Comparison of ENCODE assay signal across 36 cellular contexts in genomic region chr12:109010259-109010658, GRCh38. TPM values are rescaled to one million over a fixed set of nuclear protein-coding genes. Genes with fewer than 3 reads are reported as not detected.
"Had no signal": no experiment of that assay in that cellular context is flagged by ENCODE, and none has a peak within 500 bp of the region (broad histone marks: within the 10 kb centered on the region; RNA-seq: fewer than 3 reads in every experiment).

No MANE protein-coding gene starts in this region.

- H3K4me1 ChIP-seq: esophagus squamous epithelium, gastroesophageal sphincter, heart right ventricle had no signal

- H3K27ac Mint-ChIP-seq: activated CD4-positive, alpha-beta memory T cell treated with anti-CD3 and anti-CD28 coated beads for 36 hours; activated CD4-positive, alpha-beta T cell treated with anti-CD3 and anti-CD28 coated beads for 36 hours; activated CD4-positive, alpha-beta T cell treated with anti-CD3 and anti-CD28 coated beads, Interleukin-2, amount 10 ng/mL, durations not matched to agents 24 days and 14 days; activated CD8-positive, alpha-beta T cell treated with anti-CD3 and anti-CD28 coated beads, Interleukin-2, amount 10 ng/mL, durations not matched to agents 7 days and 5 days; activated naive CD8-positive, alpha-beta T cell; activated T-cell treated with anti-CD3 and anti-CD28 coated beads, Interleukin-2, amount 50 U/mL, for 24 hours; activated T-cell treated with anti-CD3 and anti-CD28 coated beads, Interleukin-2, amount 50 U/mL, for 72 hours; effector memory CD8-positive, alpha-beta T cell; T-helper 17 cell; T-helper 2 cell treated with Interferon-gamma antibody and Interleukin-4, amounts not matched to agents 5 μg/mL and 100 μg/mL, for 36 hours had no signal

- H3K9me3 Mint-ChIP-seq: activated CD4-positive, alpha-beta memory T cell treated with anti-CD3 and anti-CD28 coated beads for 36 hours; activated CD4-positive, alpha-beta T cell treated with anti-CD3 and anti-CD28 coated beads, Interleukin-2, amount 10 ng/mL, durations not matched to agents 24 days and 14 days; activated T-cell treated with anti-CD3 and anti-CD28 coated beads, Interleukin-2, amount 50 U/mL, for 24 hours; activated T-cell treated with anti-CD3 and anti-CD28 coated beads, Interleukin-2, amount 50 U/mL, for 72 hours; effector memory CD8-positive, alpha-beta T cell; T-helper 2 cell treated with Interferon-gamma antibody and Interleukin-4, amounts not matched to agents 5 μg/mL and 100 μg/mL, for 36 hours had no signal

- H3K9me3 ChIP-seq: esophagus squamous epithelium, gastroesophageal sphincter, heart right ventricle had no signal

- H3K27ac ChIP-seq: brain microvascular endothelial cell, esophagus squamous epithelium, gastroesophageal sphincter, heart right ventricle had no signal

- H3K4me3 ChIP-seq: esophagus squamous epithelium, gastroesophageal sphincter, heart right ventricle had no signal

- H3K27me3 ChIP-seq: brain microvascular endothelial cell had no signal

- H3K36me3 ChIP-seq: brain microvascular endothelial cell, esophagus squamous epithelium, gastroesophageal sphincter, heart right ventricle had no signal

- H3K36me3 Mint-ChIP-seq: activated CD4-positive, alpha-beta memory T cell treated with anti-CD3 and anti-CD28 coated beads for 36 hours; activated naive CD8-positive, alpha-beta T cell had no signal

- H3K4me3 Mint-ChIP-seq: activated CD4-positive, alpha-beta memory T cell treated with anti-CD3 and anti-CD28 coated beads for 36 hours; activated CD4-positive, alpha-beta T cell treated with anti-CD3 and anti-CD28 coated beads for 36 hours; activated CD4-positive, alpha-beta T cell treated with anti-CD3 and anti-CD28 coated beads, Interleukin-2, amount 10 ng/mL, durations not matched to agents 24 days and 14 days; activated CD8-positive, alpha-beta T cell treated with anti-CD3 and anti-CD28 coated beads, Interleukin-2, amount 10 ng/mL, durations not matched to agents 7 days and 5 days; activated naive CD8-positive, alpha-beta T cell; activated T-cell treated with anti-CD3 and anti-CD28 coated beads, Interleukin-2, amount 50 U/mL, for 24 hours; activated T-cell treated with anti-CD3 and anti-CD28 coated beads, Interleukin-2, amount 50 U/mL, for 72 hours; effector memory CD8-positive, alpha-beta T cell; T-helper 17 cell; T-helper 2 cell treated with Interferon-gamma antibody and Interleukin-4, amounts not matched to agents 5 μg/mL and 100 μg/mL, for 36 hours had no signal

- H3K4me1 Mint-ChIP-seq: activated CD4-positive, alpha-beta T cell treated with anti-CD3 and anti-CD28 coated beads for 36 hours; activated CD4-positive, alpha-beta T cell treated with anti-CD3 and anti-CD28 coated beads, Interleukin-2, amount 10 ng/mL, durations not matched to agents 24 days and 14 days had no signal

- DNase-seq: activated CD4-positive, alpha-beta memory T cell treated with anti-CD3 and anti-CD28 coated beads for 36 hours; activated CD4-positive, alpha-beta T cell treated with anti-CD3 and anti-CD28 coated beads for 36 hours; activated CD4-positive, alpha-beta T cell treated with anti-CD3 and anti-CD28 coated beads, Interleukin-2, amount 10 ng/mL, durations not matched to agents 24 days and 14 days; activated CD4-positive, CD25-positive, alpha-beta regulatory T cell; activated CD4-positive, CD25-positive, alpha-beta regulatory T cell treated with anti-CD3 and anti-CD28 coated beads, Interleukin-2, amount 50 U/mL, for 72 hours; activated CD8-positive, alpha-beta memory T cell treated with anti-CD3 and anti-CD28 coated beads, Interleukin-2, amount 50 U/mL, for 48 hours; activated CD8-positive, alpha-beta T cell treated with anti-CD3 and anti-CD28 coated beads, Interleukin-2, amount 10 ng/mL, durations not matched to agents 7 days and 5 days; activated effector memory CD4-positive, alpha-beta T cell treated with Interleukin-2 at 50 U/mL for 16 hours; activated gamma-delta T cell treated with Interleukin-2 at 50 U/mL for 16 hours; activated naive CD4-positive, alpha-beta T cell treated with anti-CD3 and anti-CD28 coated beads, Interleukin-2, amount 50 U/mL, for 16 hours; activated naive CD4-positive, alpha-beta T cell treated with Interleukin-2 at 50 U/mL for 16 hours; activated T-cell treated with anti-CD3 and anti-CD28 coated beads for 4 hours; activated T-cell treated with anti-CD3 and anti-CD28 coated beads, Interleukin-2, amount 50 U/mL, for 24 hours; activated T-cell treated with anti-CD3 and anti-CD28 coated beads, Interleukin-2, amount 50 U/mL, for 72 hours; amniotic stem cell; anterior cingulate cortex; brain microvascular endothelial cell; cortex of kidney; dermis blood vessel endothelial cell; effector CD4-positive, alpha-beta T cell; effector memory CD8-positive, alpha-beta T cell; esophagus squamous epithelium; foreskin melanocyte; heart right ventricle; T-helper 1 cell; T-helper 17 cell; T1000 had no signal

RNA-seq across cellular contexts. Expression of gene SVOP, which starts 10.6 kb away (rescaled TPM):
- total RNA-seq: activated CD4-positive, alpha-beta memory T cell treated with anti-CD3 and anti-CD28 coated beads for 36 hours; activated CD4-positive, alpha-beta T cell treated with anti-CD3 and anti-CD28 coated beads for 36 hours; activated CD4-positive, alpha-beta T cell treated with anti-CD3 and anti-CD28 coated beads, Interleukin-2, amount 10 ng/mL, durations not matched to agents 24 days and 14 days; activated CD8-positive, alpha-beta T cell treated with anti-CD3 and anti-CD28 coated beads, Interleukin-2, amount 10 ng/mL, durations not matched to agents 7 days and 5 days; activated T-cell treated with anti-CD3 and anti-CD28 coated beads, Interleukin-2, amount 50 U/mL, for 72 hours; astrocyte; bronchial epithelial cell; chondrocyte; dermis blood vessel endothelial cell; esophagus squamous epithelium; fibroblast of lung; fibroblast of villous mesenchyme; glomerular endothelial cell; T-helper 17 cell had no signal
